In the genomic region with DNA sequence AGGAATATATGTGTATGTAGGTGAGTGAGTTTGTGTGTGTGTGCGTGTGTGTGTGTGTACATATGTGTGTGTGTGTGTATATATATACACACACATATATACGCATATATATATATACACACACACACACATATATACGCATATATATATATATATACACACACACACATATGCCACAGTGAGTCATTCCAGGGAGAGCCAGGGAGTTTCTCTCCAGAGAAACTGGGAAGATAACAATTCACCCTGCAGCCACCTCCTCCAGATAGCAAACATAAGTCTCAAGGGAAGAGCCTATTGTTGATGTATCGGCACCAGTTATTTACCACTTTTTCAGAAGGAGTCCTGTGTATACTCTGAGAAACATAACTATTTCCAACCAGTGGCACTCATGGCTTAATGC, we compare ENCODE assay signal across 14 cellular contexts.
DNase-seq lines count a peak whose midpoint lies in the region; ATAC-seq and TF ChIP-seq lines count a peak whose summit lies in the region.
"Had no signal": no experiment of that assay in that cellular context is flagged by ENCODE, and none has a peak within 500 bp of the region (broad histone marks: within the 10 kb centered on the region; RNA-seq: fewer than 3 reads in every experiment).

No MANE protein-coding gene starts in this region.

- no peak for TF ChIP-seq CTCF in IMR-90 (conservative IDR thresholded peaks at IDR 0.05; ENCODE audit: low read depth, low read length)
- no peak for TF ChIP-seq CTCF in esophagus muscularis mucosa (IDR thresholded peaks at IDR 0.05)
- no peak for TF ChIP-seq CTCF in mucosa of descending colon (IDR thresholded peaks at IDR 0.05)

- no peak overlapping the region for H2BK120ac ChIP-seq in IMR-90 (ENCODE audit: low read depth, low read length)

- BruUV-seq in IMR-90 (replicated peaks; lab: Mats Ljungman, UMichigan) = no TSS peak

- H3K27ac ChIP-seq in IMR-90 (ENCODE audit: insufficient read depth, low read length) (no peak overlapping the region), esophagus muscularis mucosa (replicated peaks in 1 of 4) (no peak overlapping the region)
- H3K27ac ChIP-seq: GM23248 had no signal

- CTCF ChIA-PET in IMR-90 (lab: Yijun Ruan, JAX) = interaction anchor here (0.5 to 2.5 kb wide), 2 partner anchors 94 to 103 kb away, joined by 3 to 6 read pairs; partner anchors contain the start of gene STK17A

- POLR2A ChIA-PET in IMR-90 (lab: Charles Lee; ENCODE audit: unreplicated experiment) = no interaction called here

- H3K4me1 ChIP-seq in IMR-90 (ENCODE audit: control insufficient read depth, insufficient read depth, low read length) = peaks cover 4% of the 10 kb centered on the region; the same call in 1 of the 2 replicates
- peaks cover 0 to 14% (median 9%) of the 10 kb centered on the region in 4 donors for H3K4me1 ChIP-seq in esophagus muscularis mucosa
- no peaks in the 10 kb centered on the region for H3K4me1 ChIP-seq in mucosa of descending colon (ENCODE audit: low read depth)

- H3K4ac ChIP-seq in IMR-90 (ENCODE audit: low read depth, low read length) = no peak overlapping the region

- H3K9me3 ChIP-seq in IMR-90 (ENCODE audit: control insufficient read depth, insufficient read depth, low read length) (no peaks in the 10 kb centered on the region), esophagus muscularis mucosa (no peaks in the 10 kb centered on the region), mucosa of descending colon (no peaks in the 10 kb centered on the region)

- H3K4me2 ChIP-seq in IMR-90 (ENCODE audit: low read depth, low read length) = no peak overlapping the region

- H2AK5ac ChIP-seq in IMR-90 (ENCODE audit: low read depth, low read length) = no peak overlapping the region

- no peak overlapping the region for H2AFZ ChIP-seq in IMR-90 (replicated peaks; ENCODE audit: low read length, poor library complexity)
- H2AFZ ChIP-seq: GM23248 had no signal

- DNase-seq in IMR-90 (peak; percentile 20), amniotic epithelial cell (ENCODE audit: low read depth) (peak; percentile 60), esophagus muscularis mucosa (ENCODE audit: extremely low spot score) (peak; percentile 42), islet precursor cell (peak; percentile 16), cerebellar cortex (ENCODE audit: low spot score) (no peak), mucosa of descending colon (no peak), NCI-H1436 treated with DMSO at 0.1 percent for 48 hours (lab: John Stamatoyannopoulos, UW) (no peak)
- DNase-seq: C1 segment of cervical spinal cord; CD4-positive, alpha-beta T cell; DMS79; GM23248 had no signal

- no peaks in the 10 kb centered on the region for H3K36me3 ChIP-seq in IMR-90 (ENCODE audit: control insufficient read depth, insufficient read depth, low read length)
- no peaks in the 10 kb centered on the region for H3K36me3 ChIP-seq in esophagus muscularis mucosa
- H3K36me3 ChIP-seq in mucosa of descending colon (ENCODE audit: low read depth) = no peaks in the 10 kb centered on the region

- dilution Hi-C loops in IMR-90 (cut with HindIII; ENCODE audit: low sequenced_read_pairs, unreplicated experiment) = no loop called here

- no peak overlapping the region for H3K9ac ChIP-seq in IMR-90 (ENCODE audit: low read depth, low read length)
- H3K9ac ChIP-seq: GM23248 had no signal

- H4K8ac ChIP-seq in IMR-90 (ENCODE audit: low read depth in 2 of 2, low read length in 2 of 2) = no peak overlapping the region

- H2BK20ac ChIP-seq in IMR-90 (ENCODE audit: low read depth, low read length) = no peak overlapping the region

- H2AK9ac ChIP-seq in IMR-90 (replicated peaks; ENCODE audit: low read depth, low read length, poor library complexity) = no peak overlapping the region

- H3K79me1 ChIP-seq in IMR-90 (ENCODE audit: low read depth in 1 of 2, low read length in 2 of 2) = no peaks in the 10 kb centered on the region

- H3K18ac ChIP-seq in IMR-90 (ENCODE audit: low read depth, low read length) = no peak overlapping the region

- in situ Hi-C loops in IMR-90 (cut with MboI; ENCODE audit: low sequenced_read_pairs) = no loop called here

- TF ChIP-seq RAD21 in IMR-90 (IDR thresholded peaks at IDR 0.05; ENCODE audit: low read length) = no peak

- no peak overlapping the region for H3K56ac ChIP-seq in IMR-90 (ENCODE audit: extremely low read depth, insufficient read depth, low read length)

- H3K27me3 ChIP-seq in IMR-90 (ENCODE audit: control insufficient read depth, insufficient read depth, low read length) (peaks cover 6% of the 10 kb centered on the region; the same call in 1 of the 2 replicates), esophagus muscularis mucosa (no peaks in the 10 kb centered on the region)

- H2BK15ac ChIP-seq in IMR-90 (ENCODE audit: low read depth, low read length) = no peak overlapping the region

- no peak overlapping the region for H4K5ac ChIP-seq in IMR-90 (ENCODE audit: low read depth, low read length)

- H3K4me3 ChIP-seq in IMR-90 (ENCODE audit: insufficient read depth, low read depth, low read length) (no peak overlapping the region), esophagus muscularis mucosa (no peak overlapping the region), mucosa of descending colon (no peak overlapping the region)
- H3K4me3 ChIP-seq: GM23248 had no signal

- no peak for TF ChIP-seq EP300 in esophagus muscularis mucosa (IDR thresholded peaks at IDR 0.05)

- no peak overlapping the region for H4K91ac ChIP-seq in IMR-90 (ENCODE audit: insufficient read depth, low read depth, low read length)

- H3K14ac ChIP-seq in IMR-90 (replicated peaks; ENCODE audit: low read depth, low read length) = no peak overlapping the region

- no peaks in the 10 kb centered on the region for H4K20me1 ChIP-seq in IMR-90 (ENCODE audit: insufficient read depth, low read length)

- WGBS in IMR-90 (ENCODE audit: extremely low coverage in 2 of 2, insufficient read length in 1 of 2), 2 experiments = 100% methylated on average over 1 of the region's 4 CpGs; no CpG with 5 or more reads in 1 of the 2 experiments
- whole genome bisulfite sequencing in esophagus muscularis mucosa = 92% methylated on average over 4 of the region's 4 CpGs

- no peak for TF ChIP-seq POLR2A in IMR-90 (IDR thresholded peaks at IDR 0.05; ENCODE audit: low read depth, low read length)
- TF ChIP-seq POLR2A in esophagus muscularis mucosa (IDR thresholded peaks at IDR 0.05; ENCODE audit: low read depth) = no peak

- H3K23ac ChIP-seq in IMR-90 (ENCODE audit: low read depth, low read length) = no peak overlapping the region

- intact Hi-C loops in IMR-90 (cut with micrococcal nuclease) = no loop called here
- intact Hi-C loops in esophagus muscularis mucosa (cut with DNase I) = no loop called here
- intact Hi-C loops in mucosa of descending colon (cut with DNase I, micrococcal nuclease) = no loop called here

- ATAC-seq in IMR-90 (ENCODE audit: low read depth) (no peak), mucosa of descending colon (no peak), HG03025 (IDR thresholded peaks at IDR 0.05; ENCODE audit: low FRiP score, unreplicated experiment) (no peak)
- ATAC-seq: HCT116, HepG2 had no signal

- 0 out of 2 replicates have a peak, but pooled peaks cover 4% of the 10 kb centered on the region for H3K9me1 ChIP-seq in IMR-90 (ENCODE audit: insufficient read depth, low read length)

- no peak overlapping the region for H2BK5ac ChIP-seq in IMR-90 (ENCODE audit: low read depth, low read length, poor library complexity, severe bottlenecking)

TF ChIP-seq in IMR-90, 13 proteins besides CTCF, POLR2A, EP300 and RAD21:
- no peak for TF ChIP-seq MAZ (IDR thresholded peaks at IDR 0.05; ENCODE audit: borderline replicate concordance, low read depth, low read length)
- no peak for TF ChIP-seq CHD1 (IDR thresholded peaks at IDR 0.05; ENCODE audit: low read depth, low read length)
- no peak for TF ChIP-seq CEBPB (IDR thresholded peaks at IDR 0.05; ENCODE audit: low read depth, low read length)
- TF ChIP-seq, protein P1, sequence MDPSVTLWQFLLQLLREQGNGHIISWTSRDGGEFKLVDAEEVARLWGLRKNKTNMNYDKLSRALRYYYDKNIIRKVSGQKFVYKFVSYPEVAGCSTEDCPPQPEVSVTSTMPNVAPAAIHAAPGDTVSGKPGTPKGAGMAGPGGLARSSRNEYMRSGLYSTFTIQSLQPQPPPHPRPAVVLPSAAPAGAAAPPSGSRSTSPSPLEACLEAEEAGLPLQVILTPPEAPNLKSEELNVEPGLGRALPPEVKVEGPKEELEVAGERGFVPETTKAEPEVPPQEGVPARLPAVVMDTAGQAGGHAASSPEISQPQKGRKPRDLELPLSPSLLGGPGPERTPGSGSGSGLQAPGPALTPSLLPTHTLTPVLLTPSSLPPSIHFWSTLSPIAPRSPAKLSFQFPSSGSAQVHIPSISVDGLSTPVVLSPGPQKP (IDR thresholded peaks at IDR 0.05; ENCODE audit: borderline replicate concordance, low read depth, low read length) = no peak
- no peak for TF ChIP-seq MXI1 (IDR thresholded peaks at IDR 0.05; ENCODE audit: borderline replicate concordance, low read depth, low read length)
- no peak for TF ChIP-seq SMC3 (IDR thresholded peaks at IDR 0.05; ENCODE audit: low read depth, low read length)
- TF ChIP-seq NFE2L2 (IDR thresholded peaks at IDR 0.05; ENCODE audit: low read depth, low read length) = no peak
- no peak for TF ChIP-seq FOS (IDR thresholded peaks at IDR 0.05; ENCODE audit: low read depth, low read length)
- no peak for TF ChIP-seq RCOR1 (IDR thresholded peaks at IDR 0.05; ENCODE audit: insufficient replicate concordance, low read length)
- TF ChIP-seq, protein P2, sequence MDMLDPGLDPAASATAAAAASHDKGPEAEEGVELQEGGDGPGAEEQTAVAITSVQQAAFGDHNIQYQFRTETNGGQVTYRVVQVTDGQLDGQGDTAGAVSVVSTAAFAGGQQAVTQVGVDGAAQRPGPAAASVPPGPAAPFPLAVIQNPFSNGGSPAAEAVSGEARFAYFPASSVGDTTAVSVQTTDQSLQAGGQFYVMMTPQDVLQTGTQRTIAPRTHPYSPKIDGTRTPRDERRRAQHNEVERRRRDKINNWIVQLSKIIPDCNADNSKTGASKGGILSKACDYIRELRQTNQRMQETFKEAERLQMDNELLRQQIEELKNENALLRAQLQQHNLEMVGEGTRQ (IDR thresholded peaks at IDR 0.05; ENCODE audit: low read depth, low read length) = no peak
- TF ChIP-seq MAFK (IDR thresholded peaks at IDR 0.05; ENCODE audit: low read depth, low read length) = no peak
- no peak for TF ChIP-seq RFX5 (IDR thresholded peaks at IDR 0.05; ENCODE audit: low read depth, low read length)
- TF ChIP-seq BHLHE40 (IDR thresholded peaks at IDR 0.05; ENCODE audit: low read depth, low read length) = no peak

Comparison
In these comparisons a context has a peak if more than half of its experiments do, and no peak if none do; other contexts are left out.
1. DNase-seq: peak in IMR-90 (single experiment), amniotic epithelial cell (single experiment), esophagus muscularis mucosa (single experiment) and islet precursor cell (single experiment); none in cerebellar cortex (single experiment), mucosa of descending colon (0 of 3) and NCI-H1436 treated with DMSO at 0.1 percent for 48 hours (single experiment).